8 cellular contexts compared by ENCODE assay signal in genomic region chr7:100611983-100612729, GRCh38. TPM values are rescaled to one million over a fixed set of nuclear protein-coding genes. Genes with fewer than 3 reads are reported as not detected.
DNase-seq lines count a peak whose midpoint lies in the region; ATAC-seq and TF ChIP-seq lines count a peak whose summit lies in the region.

A gene with protein sequence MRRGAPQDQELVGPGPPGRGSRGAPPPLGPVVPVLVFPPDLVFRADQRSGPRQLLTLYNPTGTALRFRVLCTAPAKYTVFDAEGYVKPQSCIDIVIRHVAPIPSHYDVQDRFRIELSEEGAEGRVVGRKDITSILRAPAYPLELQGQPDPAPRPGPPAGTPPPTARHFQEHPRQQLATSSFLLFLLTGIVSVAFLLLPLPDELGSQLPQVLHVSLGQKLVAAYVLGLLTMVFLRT (plus strand): TSS chr7:100612540. CDS start chr7:100612792, 252 bp downstream.

- peak within 1 kb of the TSS; percentile 98 to 100 (median 99) for H3K4me3 Mint-ChIP-seq in immature natural killer cell

- H3K4me3 ChIP-seq in AG09309 (ENCODE audit: control insufficient read depth, low read depth, low read length): peak within 1 kb of the TSS; percentile 95

- no peak for TF ChIP-seq CTCF in AG09309 (IDR thresholded peaks at IDR 0.05; ENCODE audit: control insufficient read depth, insufficient read depth, low read depth, low read length, missing control alignments)

- peak; percentile 98 for DNase-seq in AG09309 (ENCODE audit: low read depth)
- peak; percentile 98 for DNase-seq in NCI-H345 treated with DMSO at 0.1 percent for 48 hours (lab: John Stamatoyannopoulos, UW; ENCODE audit: unreplicated experiment)
- peak; percentile 93 to 95 (median 94) for DNase-seq in activated CD4-positive, CD25-positive, alpha-beta regulatory T cell (lab: John Stamatoyannopoulos, UW)
- peak; percentile 97 for DNase-seq in central memory CD4-positive, alpha-beta T cell
- peak; percentile 99 for DNase-seq in immature natural killer cell
- DNase-seq in smooth muscle cell of the brain vasculature (ENCODE audit: low read depth, low spot score): peak; percentile 99

- no peaks in the 10 kb centered on the region for H3K36me3 Mint-ChIP-seq in immature natural killer cell

- H3K4me1 Mint-ChIP-seq in immature natural killer cell: peaks cover 24 to 26% of the 10 kb centered on the region in 2 donors

- no peaks in the 10 kb centered on the region for H3K9me3 Mint-ChIP-seq in immature natural killer cell

- H3K27ac Mint-ChIP-seq in immature natural killer cell: peak within 1 kb of the TSS; percentile 97 to 100 (median 99)

- ATAC-seq in GM19023 (IDR thresholded peaks at IDR 0.05; ENCODE audit: unreplicated experiment) (peak; percentile 93), HG03280 (IDR thresholded peaks at IDR 0.05; ENCODE audit: unreplicated experiment) (peak; percentile 95)

- peaks cover 3 to 11% (median 7%) of the 10 kb centered on the region in 3 donors for H3K27me3 Mint-ChIP-seq in immature natural killer cell (ENCODE audit: low read depth in 3 of 3)

RNA-seq across cellular contexts. Expression of the gene that starts here (rescaled TPM):
- polyA plus RNA-seq in immature natural killer cell: 10 to 100 TPM; 23.2 to 29.3 (median 27.0) TPM

Comparison
In these comparisons a context has a peak if more than half of its experiments do, and no peak if none do; other contexts are left out.
1. Peak in every context shown above with its lines: DNase-seq, ATAC-seq and H3K4me3 ChIP-seq.